Comparison of ENCODE assay signal across 15 cellular contexts in the genomic region with DNA sequence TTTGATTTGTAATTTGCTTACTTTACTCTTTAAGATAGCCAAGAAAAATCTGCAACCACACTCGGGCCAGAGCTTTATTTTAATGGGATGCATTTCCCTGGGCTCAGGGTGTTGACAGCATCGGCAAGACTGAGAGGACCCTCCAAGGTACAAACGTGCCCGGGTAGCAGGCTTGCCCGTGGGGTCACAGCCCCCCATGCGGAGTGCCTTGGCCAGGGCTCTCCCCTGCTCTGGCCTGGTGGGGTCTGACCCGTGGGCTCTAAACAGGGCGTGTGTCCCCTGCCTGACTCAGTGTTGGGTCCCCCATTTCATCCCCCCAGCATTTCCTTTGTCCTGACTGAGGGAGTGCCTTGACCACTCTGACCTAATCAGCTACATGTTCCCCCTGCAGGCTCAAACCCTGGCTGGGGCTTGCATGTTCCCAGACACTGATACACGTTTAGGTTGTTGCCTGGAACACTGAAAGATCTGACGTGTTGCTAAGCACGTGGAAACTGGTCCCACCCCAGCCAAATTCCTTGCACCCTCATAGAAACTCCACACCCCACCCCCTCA. TPM values are rescaled to one million over a fixed set of nuclear protein-coding genes. Genes with fewer than 3 reads are reported as not detected.
"Had no signal": no experiment of that assay in that cellular context is flagged by ENCODE, and none has a peak within 500 bp of the region (broad histone marks: within the 10 kb centered on the region; RNA-seq: fewer than 3 reads in every experiment).

No MANE protein-coding gene starts in this region.

RNA-seq across cellular contexts. Expression of gene TUBA3D, which starts 9.1 kb away (rescaled TPM):
- total RNA-seq: naive thymus-derived CD4-positive, alpha-beta T cell; natural killer cell; occipital lobe; osteoblast; pulmonary artery endothelial cell; sciatic nerve; smooth muscle cell; stomach; subcutaneous adipose tissue; temporal lobe; thoracic aorta; tibial nerve; upper lobe of left lung; urinary bladder had no signal
- polyA plus RNA-seq: naive thymus-derived CD4-positive, alpha-beta T cell; neural cell; urinary bladder had no signal

RNA-seq across cellular contexts. Expression of gene CCDC74A, which starts 42.7 kb away (rescaled TPM):
- polyA plus RNA-seq: naive thymus-derived CD4-positive, alpha-beta T cell had no signal
